ENCODE assay signal across 1 cellular context in genomic region chr11:64723117-64723906, GRCh38.
TF ChIP-seq lines count a peak whose summit lies in the region.

TSS of gene NRXN2 (minus strand) at chr11:64723197. CDS start at chr11:64713699, 9,498 bp downstream.

TF ChIP-seq in HepG2, 621 proteins besides CTCF, POLR2A, EP300 and RAD21 (continued from another document):
- TF ChIP-seq, protein P1, sequence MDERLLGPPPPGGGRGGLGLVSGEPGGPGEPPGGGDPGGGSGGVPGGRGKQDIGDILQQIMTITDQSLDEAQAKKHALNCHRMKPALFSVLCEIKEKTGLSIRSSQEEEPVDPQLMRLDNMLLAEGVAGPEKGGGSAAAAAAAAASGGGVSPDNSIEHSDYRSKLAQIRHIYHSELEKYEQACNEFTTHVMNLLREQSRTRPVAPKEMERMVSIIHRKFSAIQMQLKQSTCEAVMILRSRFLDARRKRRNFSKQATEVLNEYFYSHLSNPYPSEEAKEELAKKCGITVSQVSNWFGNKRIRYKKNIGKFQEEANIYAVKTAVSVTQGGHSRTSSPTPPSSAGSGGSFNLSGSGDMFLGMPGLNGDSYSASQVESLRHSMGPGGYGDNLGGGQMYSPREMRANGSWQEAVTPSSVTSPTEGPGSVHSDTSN (CRISPR knock-in tag; IDR thresholded peaks at IDR 0.05) = peak; percentile 86
- peak; percentile 57; the same call in 1 of the 2 replicates for TF ChIP-seq ZBTB7B (CRISPR knock-in tag; IDR thresholded peaks at IDR 0.05)
